ENCODE assay signal across 1 cellular context in genomic region chr3:112333386-112334334, GRCh38.
TF ChIP-seq lines count a peak whose summit lies in the region.

No MANE protein-coding gene starts in this region.

TF ChIP-seq in neural cell, 6 proteins besides CTCF, POLR2A, EP300 and RAD21 (continued from another document):
- peak; percentile 80 for TF ChIP-seq REST (IDR thresholded peaks at IDR 0.05; ENCODE audit: borderline replicate concordance)
